ENCODE assay signal across 9 cellular contexts in the genomic region with DNA sequence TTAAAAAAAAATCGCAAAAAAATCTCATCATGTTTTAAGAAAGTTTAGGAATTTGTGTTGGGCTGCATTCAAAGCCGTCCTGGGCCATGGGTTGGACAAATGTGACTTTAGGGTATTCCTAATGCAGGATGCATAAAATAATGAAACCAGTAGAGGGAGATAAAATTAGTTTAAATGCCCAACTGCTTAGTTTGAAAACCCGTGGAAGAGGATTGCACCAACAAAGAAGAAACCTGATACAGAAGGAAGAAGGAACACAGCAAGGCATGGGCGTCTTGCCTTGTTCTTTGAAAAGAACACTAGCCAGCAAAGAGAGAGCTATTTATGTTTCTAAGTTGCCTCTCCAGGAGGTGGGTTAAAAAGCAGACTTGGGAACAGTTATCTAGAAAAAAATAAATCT. TPM values are rescaled to one million over a fixed set of nuclear protein-coding genes. Genes with fewer than 3 reads are reported as not detected.
DNase-seq lines count a peak whose midpoint lies in the region; ATAC-seq and TF ChIP-seq lines count a peak whose summit lies in the region.
"Had no signal": no experiment of that assay in that cellular context is flagged by ENCODE, and none has a peak within 500 bp of the region (broad histone marks: within the 10 kb centered on the region; RNA-seq: fewer than 3 reads in every experiment).

No MANE protein-coding gene starts in this region.

- H3K9ac ChIP-seq in parathyroid adenoma = no peak overlapping the region

- ATAC-seq in HG03139 (IDR thresholded peaks at IDR 0.05; ENCODE audit: unreplicated experiment) (no peak), HG02610 (IDR thresholded peaks at IDR 0.05; ENCODE audit: unreplicated experiment) (no peak)

- H3K27me3 ChIP-seq in GM06990 (replicated peaks; ENCODE audit: control insufficient read depth, insufficient read depth, low read length) = no peaks in the 10 kb centered on the region
- H3K27me3 ChIP-seq in parathyroid adenoma (ENCODE audit: control insufficient read depth, insufficient read depth, low read length) = no peaks in the 10 kb centered on the region
- H3K27me3 ChIP-seq: spleen had no signal

- H3K79me2 ChIP-seq in parathyroid adenoma = no peaks in the 10 kb centered on the region

- no peaks in the 10 kb centered on the region for H3K27me3 Mint-ChIP-seq in chondrocyte (ENCODE audit: low read depth)

- peaks cover 5% of the 10 kb centered on the region for H3K4me1 ChIP-seq in parathyroid adenoma
- H3K4me1 ChIP-seq: spleen had no signal

- no peak overlapping the region for H3K4me2 ChIP-seq in parathyroid adenoma (ENCODE audit: low read length)

- H3K27ac Mint-ChIP-seq in chondrocyte (ENCODE audit: unreplicated experiment) = peak overlapping the region; percentile 17

- no peak overlapping the region for H2AFZ ChIP-seq in parathyroid adenoma

- DNase-seq in GM06990 (ENCODE audit: extremely low read depth, insufficient read length) = no peak
- DNase-seq in NCI-H1105 (lab: John Stamatoyannopoulos, UW) = peak; percentile 1
- DNase-seq in chondrocyte (ENCODE audit: low spot score) = no peak
- no peak for DNase-seq in stimulated activated CD8-positive, alpha-beta memory T cell treated with anti-CD3 and anti-CD28 coated beads, Interleukin-4, amount 100 ng/mL, for 48 hours
- DNase-seq: NCI-H1436 treated with DMSO at 0.1 percent for 48 hours, spleen had no signal

- no peaks in the 10 kb centered on the region for H3K9me3 ChIP-seq in parathyroid adenoma (ENCODE audit: control insufficient read depth, low read length)
- H3K9me3 ChIP-seq: spleen had no signal

- no peak overlapping the region for H3K4me3 ChIP-seq in GM06990 (replicated peaks; ENCODE audit: low read depth, low read length)
- no peak overlapping the region for H3K4me3 ChIP-seq in parathyroid adenoma (ENCODE audit: low read depth, low read length)
- H3K4me3 ChIP-seq: spleen had no signal

- peak; percentile 8 for TF ChIP-seq CTCF in GM06990 (IDR thresholded peaks at IDR 0.05; ENCODE audit: insufficient read depth, low read length, poor library complexity, severe bottlenecking)
- peak; percentile 75 for TF ChIP-seq CTCF in chondrocyte (IDR thresholded peaks at IDR 0.05)
- no peak for TF ChIP-seq CTCF in parathyroid adenoma (IDR thresholded peaks at IDR 0.05)

- H3K4me1 Mint-ChIP-seq in chondrocyte (ENCODE audit: low read depth) = peaks cover 30% of the 10 kb centered on the region

- H3K36me3 ChIP-seq in GM06990 (ENCODE audit: control insufficient read depth, insufficient read depth, low read length) (peaks cover 3% of the 10 kb centered on the region; the same call in 1 of the 2 replicates), parathyroid adenoma (ENCODE audit: control insufficient read depth, insufficient read depth, low read length) (no peaks in the 10 kb centered on the region)

- H3K36me3 Mint-ChIP-seq in chondrocyte (ENCODE audit: low read depth) = peaks cover 6% of the 10 kb centered on the region

- no peak overlapping the region for H3K4me3 Mint-ChIP-seq in chondrocyte (ENCODE audit: unreplicated experiment)

- peak overlapping the region; percentile 24 for H3K27ac ChIP-seq in parathyroid adenoma
- H3K27ac ChIP-seq: spleen had no signal

- H3K9me3 Mint-ChIP-seq in chondrocyte (ENCODE audit: low read depth) = no peaks in the 10 kb centered on the region

RNA-seq across cellular contexts. Expression of gene WDR3, which starts 37.9 kb away (rescaled TPM):
- total RNA-seq in chondrocyte = 17.3 to 23.5 TPM (median 19.7 TPM) in 3 replicates

RNA-seq across cellular contexts. Expression of gene GDAP2, which starts 38.1 kb away (rescaled TPM):
- total RNA-seq in chondrocyte = 22.7 to 25.7 TPM (median 22.7 TPM) in 3 replicates
